Comparison of ENCODE assay signal across 24 cellular contexts in genomic region chr18:10003281-10003680, GRCh38.
"Had no signal": no experiment of that assay in that cellular context is flagged by ENCODE, and none has a peak within 500 bp of the region (broad histone marks: within the 10 kb centered on the region; RNA-seq: fewer than 3 reads in every experiment).

No MANE protein-coding gene starts in this region.

- H3K4me1 Mint-ChIP-seq: immature natural killer cell had no signal

- H3K4me2 ChIP-seq: hepatocyte had no signal

- H3K79me2 ChIP-seq: hepatocyte had no signal

- FAIRE-seq: endothelial cell of umbilical vein, frontal cortex, kidney had no signal

- H3K27ac Mint-ChIP-seq: immature natural killer cell; naive thymus-derived CD4-positive, alpha-beta T cell had no signal

- DNase-seq: dermis blood vessel endothelial cell; dorsolateral prefrontal cortex; effector CD4-positive, alpha-beta T cell; effector memory CD4-positive, alpha-beta T cell; foreskin keratinocyte; heart left ventricle; hypothalamus; immature natural killer cell; islet precursor cell; kidney; kidney glomerular epithelial cell; left colon; left ventricle myocardium superior; lower lobe of right lung; mesenchymal stem cell; midbrain; naive thymus-derived CD4-positive, alpha-beta T cell had no signal

- H2AFZ ChIP-seq: hepatocyte had no signal

- H3K4me3 Mint-ChIP-seq: immature natural killer cell; naive thymus-derived CD4-positive, alpha-beta T cell had no signal

- H3K4me3 ChIP-seq: coronary artery, dorsolateral prefrontal cortex, esophagus muscularis mucosa, gastroesophageal sphincter, heart left ventricle, hepatocyte, lower lobe of right lung had no signal

- H3K27me3 ChIP-seq: dorsolateral prefrontal cortex, esophagus muscularis mucosa, foreskin keratinocyte, gastroesophageal sphincter, heart left ventricle, hepatocyte had no signal

- H3K36me3 ChIP-seq: esophagus muscularis mucosa, gastroesophageal sphincter, heart left ventricle, lower lobe of right lung had no signal

- H3K27ac ChIP-seq: coronary artery, dorsolateral prefrontal cortex, esophagus muscularis mucosa, foreskin keratinocyte, gastroesophageal sphincter, heart left ventricle, hepatocyte, lower lobe of right lung had no signal

- H3K4me1 ChIP-seq: foreskin keratinocyte had no signal

- ATAC-seq: foreskin keratinocyte; gastroesophageal sphincter; heart left ventricle; left colon; left lobe of liver; left ventricle myocardium superior; lower lobe of right lung; naive thymus-derived CD4-positive, alpha-beta T cell had no signal
